ENCODE assay signal across 10 cellular contexts in genomic region chr12:93167841-93168492, GRCh38.
DNase-seq lines count a peak whose midpoint lies in the region; ATAC-seq, FAIRE-seq and TF ChIP-seq lines count a peak whose summit lies in the region.
"Had no signal": no experiment of that assay in that cellular context is flagged by ENCODE, and none has a peak within 500 bp of the region (broad histone marks: within the 10 kb centered on the region; RNA-seq: fewer than 3 reads in every experiment).

No MANE protein-coding gene starts in this region.

- H2AFZ ChIP-seq in OCI-LY3 (ENCODE audit: low read depth, low read length) = 0 out of 2 replicates have a peak overlapping the region, but pooled peaks have one; percentile 19

- H3K27ac Mint-ChIP-seq in nephron progenitor cell = peak overlapping the region; percentile 89
- H3K27ac Mint-ChIP-seq: dendritic cell treated with granulocyte-macrophage colony-stimulating factor and Interleukin-4, amounts not matched to agents 40 ng/mL and 50 ng/mL, for 4 days had no signal

- H3K79me2 ChIP-seq in OCI-LY3 (ENCODE audit: low read length) = no peaks in the 10 kb centered on the region

- H4K20me1 ChIP-seq in OCI-LY3 (ENCODE audit: insufficient read depth, low read length) = no peaks in the 10 kb centered on the region

- H3K27me3 Mint-ChIP-seq in nephron progenitor cell (ENCODE audit: low read depth, poor library complexity) = no peaks in the 10 kb centered on the region
- H3K27me3 Mint-ChIP-seq: dendritic cell treated with granulocyte-macrophage colony-stimulating factor and Interleukin-4, amounts not matched to agents 40 ng/mL and 50 ng/mL, for 4 days had no signal

- H3K36me3 ChIP-seq in OCI-LY3 (replicated peaks; ENCODE audit: low read depth, low read length) = no peaks in the 10 kb centered on the region

- peaks cover 48% of the 10 kb centered on the region for H3K4me1 ChIP-seq in OCI-LY3 (ENCODE audit: low read length)

- FAIRE-seq in urothelium cell line (lab: Jason Lieb, UNC) = no peak

- peak overlapping the region; percentile 49 for H3K27ac ChIP-seq in OCI-LY3 (ENCODE audit: low read length)

- H3K9me3 ChIP-seq in OCI-LY3 (ENCODE audit: insufficient read depth, low read length) = no peaks in the 10 kb centered on the region

- DNase-seq in activated CD4-positive, alpha-beta T cell treated with anti-CD3 and anti-CD28 coated beads for 48 hours = peak; percentile 51
- no peak for DNase-seq in activated CD4-positive, alpha-beta T cell treated with anti-CD3 and anti-CD28 coated beads for 1 hour
- DNase-seq in epithelial cell of esophagus (ENCODE audit: low read depth) (no peak), nephron progenitor cell (no peak), urothelium cell line (ENCODE audit: low spot score) (no peak), GM19238 (ENCODE audit: insufficient read length, low spot score) (no peak)
- DNase-seq: DND-41 had no signal

- peak; percentile 58 for ATAC-seq in HG02588 (IDR thresholded peaks at IDR 0.05; ENCODE audit: unreplicated experiment)

- TF ChIP-seq CTCF in OCI-LY3 (IDR thresholded peaks at IDR 0.05; ENCODE audit: low read depth, low read length) (no peak), epithelial cell of esophagus (IDR thresholded peaks at IDR 0.05; ENCODE audit: insufficient read depth, low read depth, low read length, missing control alignments) (no peak), nephron progenitor cell (IDR thresholded peaks at IDR 0.05) (no peak)

- peak overlapping the region; percentile 75 for H3K4me3 Mint-ChIP-seq in nephron progenitor cell
- H3K4me3 Mint-ChIP-seq: dendritic cell treated with granulocyte-macrophage colony-stimulating factor and Interleukin-4, amounts not matched to agents 40 ng/mL and 50 ng/mL, for 4 days had no signal

- peaks cover 21% of the 10 kb centered on the region for H3K4me1 Mint-ChIP-seq in nephron progenitor cell

- H3K4me3 ChIP-seq in OCI-LY3 (ENCODE audit: low read length) (peak overlapping the region; percentile 78), epithelial cell of esophagus (ENCODE audit: low read length) (peak overlapping the region; percentile 32)

- H3K9ac ChIP-seq in OCI-LY3 (ENCODE audit: low read length) = peak overlapping the region; percentile 63

- peak overlapping the region; percentile 93 for H3K4me2 ChIP-seq in OCI-LY3 (ENCODE audit: low read length)

- H3K27me3 ChIP-seq in OCI-LY3 (ENCODE audit: low read depth, low read length) = peaks cover 20% of the 10 kb centered on the region

- H3K9me3 Mint-ChIP-seq in nephron progenitor cell = peaks cover 3% of the 10 kb centered on the region
- H3K9me3 Mint-ChIP-seq: dendritic cell treated with granulocyte-macrophage colony-stimulating factor and Interleukin-4, amounts not matched to agents 40 ng/mL and 50 ng/mL, for 4 days had no signal

- no peaks in the 10 kb centered on the region for H3K36me3 Mint-ChIP-seq in nephron progenitor cell (ENCODE audit: low read depth)
